10 cellular contexts compared by ENCODE assay signal in genomic region chr18:57915848-57916596, GRCh38.
A peak's percentile ranks its signal among the peaks of the same experiment; 100 is the strongest.
DNase-seq lines count a peak whose midpoint lies in the region; TF ChIP-seq lines count a peak whose summit lies in the region.
"Had no signal": no experiment of that assay in that cellular context is flagged by ENCODE, and none has a peak within 500 bp of the region (broad histone marks: within the 10 kb centered on the region; RNA-seq: fewer than 3 reads in every experiment).

No MANE protein-coding gene starts in this region.

- no peak overlapping the region for H3K4me3 ChIP-seq in WERI-Rb-1 (ENCODE audit: low read depth, low read length)
- no peak overlapping the region for H3K4me3 ChIP-seq in urinary bladder (ENCODE audit: low read depth, low read length)
- no peak overlapping the region for H3K4me3 ChIP-seq in A673 (ENCODE audit: low read depth, low read length, poor library complexity, severe bottlenecking)
- no peak overlapping the region for H3K4me3 ChIP-seq in GM23248
- H3K4me3 ChIP-seq: adrenal gland, lower lobe of right lung had no signal

- no peak overlapping the region for H3K4me2 ChIP-seq in GM23248 (ENCODE audit: unreplicated experiment)

- H3K9me3 ChIP-seq in WERI-Rb-1 (ENCODE audit: severe bottlenecking), result peaks cover 31% of the 10 kb centered on the region
- H3K9me3 ChIP-seq in A673 (ENCODE audit: low read depth, low read length, poor library complexity, severe bottlenecking), result no peaks in the 10 kb centered on the region
- H3K9me3 ChIP-seq in GM23248 (ENCODE audit: low read depth), result no peaks in the 10 kb centered on the region
- H3K9me3 ChIP-seq: adrenal gland, lower lobe of right lung had no signal

- in situ Hi-C loops in GM23248 (cut with MboI), result no loop called here

- peaks cover 1% of the 10 kb centered on the region for H3K4me1 ChIP-seq in urinary bladder (ENCODE audit: insufficient read depth)
- peaks cover 12% of the 10 kb centered on the region for H3K4me1 ChIP-seq in A673 (ENCODE audit: insufficient read depth, low read length, poor library complexity, severe bottlenecking)
- H3K4me1 ChIP-seq in GM23248 (ENCODE audit: insufficient read depth), result no peaks in the 10 kb centered on the region
- H3K4me1 ChIP-seq: adrenal gland had no signal

- POLR2A ChIA-PET in A673 (lab: Charles Lee; ENCODE audit: low non-redundant PET), result no interaction called here

- no peak overlapping the region for H3K9ac ChIP-seq in GM23248

- no peak overlapping the region for H2AFZ ChIP-seq in GM23248

- no peaks in the 10 kb centered on the region for H4K20me1 ChIP-seq in GM23248 (ENCODE audit: insufficient read depth)

- no peaks in the 10 kb centered on the region for H3K27me3 ChIP-seq in WERI-Rb-1 (ENCODE audit: insufficient read depth, low read depth, severe bottlenecking)
- no peaks in the 10 kb centered on the region for H3K27me3 ChIP-seq in layer of hippocampus (ENCODE audit: control insufficient read depth, insufficient read depth, low read length)
- H3K27me3 ChIP-seq in A673 (replicated peaks; ENCODE audit: insufficient read depth, low read depth, low read length, poor library complexity), result no peaks in the 10 kb centered on the region
- no peaks in the 10 kb centered on the region; the same call in none of the 2 replicates for H3K27me3 ChIP-seq in GM23248 (replicated peaks; ENCODE audit: insufficient read depth)
- H3K27me3 ChIP-seq: adrenal gland had no signal

- TF ChIP-seq CTCF in WERI-Rb-1 (IDR thresholded peaks at IDR 0.05; ENCODE audit: low read depth, low read length), result 0 out of 2 replicates have a peak, but pooled peaks have one; percentile 5
- TF ChIP-seq CTCF in A673 (conservative IDR thresholded peaks at IDR 0.05; ENCODE audit: low read depth, low read length), result no peak

- no peaks in the 10 kb centered on the region; the same call in 1 of the 2 replicates for H3K36me3 ChIP-seq in WERI-Rb-1
- H3K36me3 ChIP-seq in urinary bladder (ENCODE audit: insufficient read depth), result no peaks in the 10 kb centered on the region
- H3K36me3 ChIP-seq in A673 (ENCODE audit: insufficient read depth, low read length, poor library complexity, severe bottlenecking), result no peaks in the 10 kb centered on the region
- H3K36me3 ChIP-seq in GM23248 (ENCODE audit: low read depth), result no peaks in the 10 kb centered on the region
- H3K36me3 ChIP-seq: adrenal gland, lower lobe of right lung had no signal

- H3K9me2 ChIP-seq in GM23248 (ENCODE audit: insufficient read depth), result no peaks in the 10 kb centered on the region

- DNase-seq in stimulated activated CD4-positive, alpha-beta T cell treated with anti-CD3 and anti-CD28 coated beads, Interleukin-15, amount 100 ng/mL, for 24 hours, result peak; percentile 17
- DNase-seq in stimulated activated CD4-positive, alpha-beta T cell treated with anti-CD3 and anti-CD28 coated beads, Interleukin-12 subunit alpha, Interleukin-12 subunit beta, amount 100 ng/mL, for 4 hours, result no peak
- peak; percentile 79 for DNase-seq in WERI-Rb-1
- DNase-seq in A673 (ENCODE audit: low spot score), result no peak
- DNase-seq in HPDE6-E6E7 (ENCODE audit: extremely low spot score), result no peak
- no peak for DNase-seq in GM23248
- DNase-seq: lower lobe of right lung had no signal

- no TSS peak for BruUV-seq in A673 (replicated peaks; lab: Mats Ljungman, UMichigan)

- intact Hi-C loops in A673 (cut with micrococcal nuclease; ENCODE audit: unreplicated experiment), result no loop called here

- H3K27ac ChIP-seq in WERI-Rb-1 (peak overlapping the region; percentile 87), layer of hippocampus (ENCODE audit: low read depth, low read length) (peak overlapping the region; percentile 59), urinary bladder (ENCODE audit: low read depth) (peak overlapping the region; percentile 11), A673 (ENCODE audit: low read depth, low read length, poor library complexity, severe bottlenecking) (no peak overlapping the region), GM23248 (no peak overlapping the region)
- H3K27ac ChIP-seq: adrenal gland, lower lobe of right lung had no signal

- H3F3A ChIP-seq in GM23248 (ENCODE audit: insufficient read depth), result no peaks in the 10 kb centered on the region

- 40% methylated on average over 5 of the region's 5 CpGs for WGBS in urinary bladder
- WGBS in GM23248 (ENCODE audit: low coverage in 1 of 2, low lambda C conversion rate in 2 of 2, missing lambda C conversion rate in 2 of 2), 2 experiments, result 74 to 75% methylated on average over 5 of the region's 5 CpGs

- CTCF ChIA-PET in A673 (lab: Charles Lee), result no interaction called here

- H3K79me2 ChIP-seq in GM23248 (ENCODE audit: insufficient read depth), result no peaks in the 10 kb centered on the region

Comparison
In these comparisons a context has a peak if more than half of its experiments do, and no peak if none do; other contexts are left out.
1. DNase-seq: peak in stimulated activated CD4-positive, alpha-beta T cell treated with anti-CD3 and anti-CD28 coated beads, Interleukin-15, amount 100 ng/mL, for 24 hours (single experiment) and WERI-Rb-1 (single experiment); none in stimulated activated CD4-positive, alpha-beta T cell treated with anti-CD3 and anti-CD28 coated beads, Interleukin-12 subunit alpha, Interleukin-12 subunit beta, amount 100 ng/mL, for 4 hours (single experiment), A673 (single experiment), HPDE6-E6E7 (single experiment) and GM23248 (single experiment).
2. H3K27ac ChIP-seq: peak in WERI-Rb-1 (single experiment), layer of hippocampus (single experiment) and urinary bladder (single experiment); none in A673 (single experiment) and GM23248 (single experiment).